ENCODE assay signal across 8 cellular contexts in genomic region chr5:100903036-100903887, GRCh38. TPM values are rescaled to one million over a fixed set of nuclear protein-coding genes. Genes with fewer than 3 reads are reported as not detected.
A peak's percentile ranks its signal among the peaks of the same experiment; 100 is the strongest.
DNase-seq lines count a peak whose midpoint lies in the region; ATAC-seq, FAIRE-seq and TF ChIP-seq lines count a peak whose summit lies in the region.

A gene with protein sequence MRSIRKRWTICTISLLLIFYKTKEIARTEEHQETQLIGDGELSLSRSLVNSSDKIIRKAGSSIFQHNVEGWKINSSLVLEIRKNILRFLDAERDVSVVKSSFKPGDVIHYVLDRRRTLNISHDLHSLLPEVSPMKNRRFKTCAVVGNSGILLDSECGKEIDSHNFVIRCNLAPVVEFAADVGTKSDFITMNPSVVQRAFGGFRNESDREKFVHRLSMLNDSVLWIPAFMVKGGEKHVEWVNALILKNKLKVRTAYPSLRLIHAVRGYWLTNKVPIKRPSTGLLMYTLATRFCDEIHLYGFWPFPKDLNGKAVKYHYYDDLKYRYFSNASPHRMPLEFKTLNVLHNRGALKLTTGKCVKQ (minus strand): TSS chr5:100903282. CDS start chr5:100902955, 327 bp downstream.

- H3K9ac ChIP-seq in kidney (ENCODE audit: low read length in 2 of 2) = no peak within 1 kb of the TSS

- H3K27ac ChIP-seq in WERI-Rb-1 = no peak within 1 kb of the TSS
- peak within 1 kb of the TSS in 1 of 2 donors; percentile 28 for H3K27ac ChIP-seq in kidney (ENCODE audit: low read depth in 2 of 2, low read length in 2 of 2)

- H3K4me3 ChIP-seq in WERI-Rb-1 (ENCODE audit: low read depth, low read length) (peak within 1 kb of the TSS; percentile 84), bronchial epithelial cell (ENCODE audit: low read depth, low read length) (peak within 1 kb of the TSS; percentile 24), kidney (ENCODE audit: low read length in 2 of 2) (peak within 1 kb of the TSS; percentile 52 to 74)

- FAIRE-seq in bronchial epithelial cell (lab: Jason Lieb, UNC) = no peak
- no peak for FAIRE-seq in kidney (lab: Jason Lieb, UNC)

- H3K27me3 ChIP-seq in WERI-Rb-1 (ENCODE audit: insufficient read depth, low read depth, severe bottlenecking) (no peaks in the 10 kb centered on the region), bronchial epithelial cell (ENCODE audit: control insufficient read depth, insufficient read depth, low read length) (peaks cover 4% of the 10 kb centered on the region)

- intact Hi-C loops in kidney (cut with DNase I) = no loop called here

- peaks cover 0 to 5% of the 10 kb centered on the region in 2 donors for H3K4me1 ChIP-seq in kidney (ENCODE audit: control insufficient read depth in 1 of 2, insufficient read depth in 1 of 2, low read depth in 1 of 2, low read length in 2 of 2)

- TF ChIP-seq CTCF in WERI-Rb-1 (IDR thresholded peaks at IDR 0.05; ENCODE audit: low read depth, low read length) (no peak), bronchial epithelial cell (IDR thresholded peaks at IDR 0.05; ENCODE audit: insufficient read depth, low read length, severe bottlenecking) (no peak), kidney (IDR thresholded peaks at IDR 0.05; ENCODE audit: borderline replicate concordance, extremely low read depth, insufficient read depth) (no peak)

- peak; percentile 76 for ATAC-seq in GM18498 (IDR thresholded peaks at IDR 0.05; ENCODE audit: unreplicated experiment)
- ATAC-seq in HG02885 (IDR thresholded peaks at IDR 0.05; ENCODE audit: poor library complexity, unreplicated experiment) = peak; percentile 70

- H3K9me3 ChIP-seq in WERI-Rb-1 (ENCODE audit: severe bottlenecking) (no peaks in the 10 kb centered on the region), kidney (ENCODE audit: control insufficient read depth in 1 of 2, low read length in 2 of 2) (no peaks in the 10 kb centered on the region)

- no peaks in the 10 kb centered on the region for H3K36me3 ChIP-seq in WERI-Rb-1
- H3K36me3 ChIP-seq in bronchial epithelial cell (ENCODE audit: control insufficient read depth, insufficient read depth, low read length) = no peaks in the 10 kb centered on the region
- no peaks in the 10 kb centered on the region for H3K36me3 ChIP-seq in kidney (ENCODE audit: control insufficient read depth in 1 of 2, insufficient read depth in 2 of 2, low read length in 2 of 2)

- peak; percentile 36 for DNase-seq in NCI-H2107 (lab: John Stamatoyannopoulos, UW)
- peak; percentile 90 for DNase-seq in WERI-Rb-1
- peak; percentile 63 for DNase-seq in bronchial epithelial cell (ENCODE audit: low read depth)
- peak; percentile 92 for DNase-seq in kidney
- peak; percentile 82 to 90 (median 86) for DNase-seq in stimulated activated CD4-positive, alpha-beta T cell treated with anti-CD3 and anti-CD28 coated beads, Interleukin-12 subunit alpha, Interleukin-12 subunit beta, amount 100 ng/mL, for 48 hours (ENCODE audit: low read depth in 2 of 3, low spot score in 1 of 3)
- no peak for DNase-seq in COLO829 (ENCODE audit: low spot score)

RNA-seq across cellular contexts. Expression of the gene that starts here (rescaled TPM):
- total RNA-seq in bronchial epithelial cell = under 0.01 TPM in 2 replicates
- total RNA-seq in kidney = 11.6 TPM
- polyA plus RNA-seq in kidney (ENCODE audit: insufficient read depth, low read depth, low replicate concordance) = 0.69 TPM

Comparison
In these comparisons a context has a peak if more than half of its experiments do, and no peak if none do; other contexts are left out.
1. RNA of the gene that starts here (total RNA-seq): 11.6 TPM in kidney (single experiment); under 0.01 TPM in bronchial epithelial cell; every median in the first group is over 10 times any median in the second.
2. Peak in DNase-seq and H3K4me3 ChIP-seq in bronchial epithelial cell; RNA of the gene not detected or under 1 TPM.
3. H3K4me3 ChIP-seq: peak in every context shown above with its lines; median percentile 84 in WERI-Rb-1; 63 in kidney; 24 in bronchial epithelial cell.